Comparison of ENCODE assay signal across 8 cellular contexts in the genomic region with DNA sequence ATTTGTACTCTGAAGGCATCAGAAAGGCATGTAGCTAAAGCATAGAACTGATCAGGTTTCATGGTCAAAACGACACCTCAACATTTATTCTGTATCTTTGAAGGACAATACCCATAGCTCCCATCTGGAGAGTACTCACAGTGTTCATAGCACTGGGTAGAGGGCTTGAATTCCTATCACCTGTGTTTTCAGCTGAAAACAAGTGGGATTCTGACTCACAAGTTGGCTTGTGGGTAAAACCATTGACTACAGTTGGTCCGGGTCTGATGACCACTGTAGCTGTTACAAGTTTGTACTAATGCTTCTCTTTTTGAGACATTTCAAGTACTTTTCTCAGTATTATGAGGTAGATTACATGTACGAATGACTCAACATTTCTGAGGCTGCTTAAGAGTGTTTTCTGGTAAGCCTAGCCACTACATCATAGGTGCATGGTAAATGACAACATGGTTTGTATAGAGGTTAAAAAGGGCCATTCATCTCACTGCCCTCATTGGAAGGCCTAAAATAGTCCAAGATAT.
DNase-seq lines count a peak whose midpoint lies in the region; ATAC-seq and TF ChIP-seq lines count a peak whose summit lies in the region.

No MANE protein-coding gene starts in this region.

- peak overlapping the region; percentile 30; the same call in 1 of the 2 replicates for H3K27ac ChIP-seq in GM23338 (ENCODE audit: low read depth)
- peak overlapping the region; percentile 35 to 75 (median 68) for H3K27ac ChIP-seq in Peyer's patch
- no peak overlapping the region for H3K27ac ChIP-seq in WERI-Rb-1
- H3K27ac ChIP-seq in gastroesophageal sphincter: peak overlapping the region in 1 of 4 donors; percentile 18

- H3K27ac Mint-ChIP-seq in GM23338: peak overlapping the region; percentile 68

- H3K36me3 ChIP-seq in GM23338 (ENCODE audit: insufficient read depth) (no peaks in the 10 kb centered on the region), Peyer's patch (no peaks in the 10 kb centered on the region), WERI-Rb-1 (no peaks in the 10 kb centered on the region), gastroesophageal sphincter (no peaks in the 10 kb centered on the region)

- no peak for TF ChIP-seq CTCF in GM23338 (conservative IDR thresholded peaks at IDR 0.05; ENCODE audit: low read depth in 2 of 2)
- no peak for TF ChIP-seq CTCF in Peyer's patch (IDR thresholded peaks at IDR 0.05)
- no peak for TF ChIP-seq CTCF in epithelial cell of esophagus (IDR thresholded peaks at IDR 0.05; ENCODE audit: insufficient read depth, low read depth, low read length, missing control alignments)
- no peak for TF ChIP-seq CTCF in WERI-Rb-1 (IDR thresholded peaks at IDR 0.05; ENCODE audit: low read depth, low read length)
- no peak for TF ChIP-seq CTCF in gastroesophageal sphincter (IDR thresholded peaks at IDR 0.05)

- peak; percentile 78 for ATAC-seq in GM23338
- ATAC-seq in stimulated activated naive CD8-positive, alpha-beta T cell treated with anti-CD3 and anti-CD28 coated beads, Interleukin-15, Interleukin-2, amounts not matched to agents 100 U/mL and 50 U/mL, for 24 hours: peak; percentile 67
- no peak for ATAC-seq in gastroesophageal sphincter
- no peak for ATAC-seq in GM21447 (IDR thresholded peaks at IDR 0.05; ENCODE audit: unreplicated experiment)

- H3K4me3 ChIP-seq in GM23338 (no peak overlapping the region), Peyer's patch (no peak overlapping the region), epithelial cell of esophagus (ENCODE audit: low read length) (no peak overlapping the region), WERI-Rb-1 (ENCODE audit: low read depth, low read length) (no peak overlapping the region), gastroesophageal sphincter (no peak overlapping the region)

- H3K27me3 Mint-ChIP-seq in GM23338 (ENCODE audit: insufficient read depth, low read depth, poor library complexity): peaks cover 6% of the 10 kb centered on the region

- H3K9me3 ChIP-seq in Peyer's patch (no peaks in the 10 kb centered on the region), WERI-Rb-1 (ENCODE audit: severe bottlenecking) (no peaks in the 10 kb centered on the region), gastroesophageal sphincter (no peaks in the 10 kb centered on the region)

- TF ChIP-seq POLR2A in Peyer's patch (IDR thresholded peaks at IDR 0.05) (no peak), gastroesophageal sphincter (IDR thresholded peaks at IDR 0.05) (no peak)

- peak overlapping the region; percentile 3 for H3K4me2 ChIP-seq in GM23338

- H3K4me1 ChIP-seq in GM23338 (ENCODE audit: insufficient read depth) (peaks cover 28% of the 10 kb centered on the region), Peyer's patch (peaks cover 0 to 20% (median 9%) of the 10 kb centered on the region in 4 donors), gastroesophageal sphincter (peaks cover 10 to 22% (median 11%) of the 10 kb centered on the region in 3 donors)

- peaks cover 34% of the 10 kb centered on the region for H3K4me1 Mint-ChIP-seq in GM23338

- DNase-seq in CD1c-positive myeloid dendritic cell (ENCODE audit: extremely low spot score): peak; percentile 81
- peak; percentile 36 for DNase-seq in GM23338 (ENCODE audit: low spot score)
- DNase-seq in Peyer's patch: no peak
- DNase-seq in epithelial cell of esophagus (ENCODE audit: low read depth): peak; percentile 66
- peak; percentile 42 for DNase-seq in stimulated activated naive CD8-positive, alpha-beta T cell treated with anti-CD3 and anti-CD28 coated beads, Interleukin-15, Interleukin-2, amounts not matched to agents 100 U/mL and 50 U/mL, for 24 hours
- DNase-seq in WERI-Rb-1: no peak

- no peaks in the 10 kb centered on the region for H3K79me2 ChIP-seq in GM23338 (replicated peaks; ENCODE audit: insufficient read depth)

- no peak overlapping the region for H3K4me3 Mint-ChIP-seq in GM23338

- no peak for TF ChIP-seq EP300 in gastroesophageal sphincter (IDR thresholded peaks at IDR 0.05)

- no peaks in the 10 kb centered on the region; the same call in 1 of the 3 replicates for H3K9me3 Mint-ChIP-seq in GM23338

- H3K27me3 ChIP-seq in GM23338 (ENCODE audit: insufficient read depth) (no peaks in the 10 kb centered on the region), Peyer's patch (no peaks in the 10 kb centered on the region), WERI-Rb-1 (ENCODE audit: insufficient read depth, low read depth, severe bottlenecking) (no peaks in the 10 kb centered on the region), gastroesophageal sphincter (no peaks in the 10 kb centered on the region)

- peaks cover 3% of the 10 kb centered on the region; the same call in 1 of the 3 replicates for H3K36me3 Mint-ChIP-seq in GM23338 (ENCODE audit: low read depth)

- no peaks in the 10 kb centered on the region for H3F3A ChIP-seq in GM23338 (replicated peaks; ENCODE audit: low read depth)

- 83 to 90% methylated on average over 2 to 3 of the region's 3 CpGs for WGBS in gastroesophageal sphincter (ENCODE audit: low coverage in 1 of 2), 2 donors

- H4K20me1 ChIP-seq in GM23338 (replicated peaks; ENCODE audit: insufficient read depth): no peaks in the 10 kb centered on the region

- no peaks in the 10 kb centered on the region; the same call in 1 of the 2 replicates for H3K9me2 ChIP-seq in GM23338 (ENCODE audit: insufficient read depth)

- H2AFZ ChIP-seq in GM23338: no peak overlapping the region

TF ChIP-seq in GM23338, 12 proteins besides CTCF, POLR2A, EP300 and RAD21:
- TF ChIP-seq JUNB (IDR thresholded peaks at IDR 0.05; ENCODE audit: unreplicated experiment) (no peak), EZH2 (IDR thresholded peaks at IDR 0.05; ENCODE audit: low read depth, unreplicated experiment) (no peak), ETS1 (IDR thresholded peaks at IDR 0.05) (no peak), CREB1 (CRISPR knock-in tag; IDR thresholded peaks at IDR 0.05; ENCODE audit: low read depth) (no peak), STAT1 (IDR thresholded peaks at IDR 0.05; ENCODE audit: unreplicated experiment) (no peak), POLR2AphosphoS5 (IDR thresholded peaks at IDR 0.05; ENCODE audit: low read depth) (no peak), ZNF331 (CRISPR knock-in tag; IDR thresholded peaks at IDR 0.05; ENCODE audit: low read depth) (no peak)
- TF ChIP-seq, protein P1, sequence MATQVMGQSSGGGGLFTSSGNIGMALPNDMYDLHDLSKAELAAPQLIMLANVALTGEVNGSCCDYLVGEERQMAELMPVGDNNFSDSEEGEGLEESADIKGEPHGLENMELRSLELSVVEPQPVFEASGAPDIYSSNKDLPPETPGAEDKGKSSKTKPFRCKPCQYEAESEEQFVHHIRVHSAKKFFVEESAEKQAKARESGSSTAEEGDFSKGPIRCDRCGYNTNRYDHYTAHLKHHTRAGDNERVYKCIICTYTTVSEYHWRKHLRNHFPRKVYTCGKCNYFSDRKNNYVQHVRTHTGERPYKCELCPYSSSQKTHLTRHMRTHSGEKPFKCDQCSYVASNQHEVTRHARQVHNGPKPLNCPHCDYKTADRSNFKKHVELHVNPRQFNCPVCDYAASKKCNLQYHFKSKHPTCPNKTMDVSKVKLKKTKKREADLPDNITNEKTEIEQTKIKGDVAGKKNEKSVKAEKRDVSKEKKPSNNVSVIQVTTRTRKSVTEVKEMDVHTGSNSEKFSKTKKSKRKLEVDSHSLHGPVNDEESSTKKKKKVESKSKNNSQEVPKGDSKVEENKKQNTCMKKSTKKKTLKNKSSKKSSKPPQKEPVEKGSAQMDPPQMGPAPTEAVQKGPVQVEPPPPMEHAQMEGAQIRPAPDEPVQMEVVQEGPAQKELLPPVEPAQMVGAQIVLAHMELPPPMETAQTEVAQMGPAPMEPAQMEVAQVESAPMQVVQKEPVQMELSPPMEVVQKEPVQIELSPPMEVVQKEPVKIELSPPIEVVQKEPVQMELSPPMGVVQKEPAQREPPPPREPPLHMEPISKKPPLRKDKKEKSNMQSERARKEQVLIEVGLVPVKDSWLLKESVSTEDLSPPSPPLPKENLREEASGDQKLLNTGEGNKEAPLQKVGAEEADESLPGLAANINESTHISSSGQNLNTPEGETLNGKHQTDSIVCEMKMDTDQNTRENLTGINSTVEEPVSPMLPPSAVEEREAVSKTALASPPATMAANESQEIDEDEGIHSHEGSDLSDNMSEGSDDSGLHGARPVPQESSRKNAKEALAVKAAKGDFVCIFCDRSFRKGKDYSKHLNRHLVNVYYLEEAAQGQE (IDR thresholded peaks at IDR 0.05; ENCODE audit: unreplicated experiment): no peak

Comparison
In these comparisons a context has a peak if more than half of its experiments do, and no peak if none do; other contexts are left out.
1. DNase-seq: peak in CD1c-positive myeloid dendritic cell (single experiment), GM23338 (single experiment), epithelial cell of esophagus (single experiment) and stimulated activated naive CD8-positive, alpha-beta T cell treated with anti-CD3 and anti-CD28 coated beads, Interleukin-15, Interleukin-2, amounts not matched to agents 100 U/mL and 50 U/mL, for 24 hours (single experiment); none in Peyer's patch (0 of 3) and WERI-Rb-1 (single experiment).
2. ATAC-seq: peak in GM23338 (single experiment) and stimulated activated naive CD8-positive, alpha-beta T cell treated with anti-CD3 and anti-CD28 coated beads, Interleukin-15, Interleukin-2, amounts not matched to agents 100 U/mL and 50 U/mL, for 24 hours (single experiment); none in gastroesophageal sphincter (single experiment) and GM21447 (single experiment).